ENCODE assay signal across 1 cellular context in the genomic region with DNA sequence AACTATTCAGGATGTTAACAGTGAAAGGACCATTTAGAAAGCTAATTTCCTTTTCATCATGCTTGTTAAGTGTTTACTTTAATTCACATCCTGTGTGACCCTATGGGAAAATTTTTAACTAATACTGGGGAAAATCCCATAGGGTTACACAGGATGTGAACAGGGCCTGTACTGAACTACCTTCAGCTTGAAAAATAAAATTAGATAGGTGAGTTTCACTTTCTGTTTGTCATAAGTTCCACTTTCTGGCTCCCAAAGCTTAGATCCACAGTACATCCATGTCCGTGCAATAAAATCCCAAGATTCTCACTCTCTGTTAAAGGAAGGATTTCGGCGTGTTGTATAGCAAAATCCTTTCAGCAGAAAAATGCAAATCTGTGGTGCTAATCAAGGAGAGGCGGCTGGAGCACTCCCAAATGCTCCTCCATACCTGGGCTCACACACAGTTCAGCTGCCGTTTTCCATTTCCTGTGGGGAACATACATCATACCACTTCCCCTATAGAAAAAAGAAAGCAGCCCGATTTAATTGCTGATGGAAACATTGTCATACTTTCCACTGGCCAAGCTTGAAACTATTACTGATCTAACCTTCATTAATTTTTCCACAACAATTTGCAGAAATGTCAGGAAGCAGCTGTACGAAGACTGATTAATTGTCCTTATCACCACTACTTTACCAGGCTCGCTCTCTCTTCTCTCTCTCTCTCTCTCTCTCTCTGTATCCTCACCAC.
A peak's percentile ranks its signal among the peaks of the same experiment; 100 is the strongest.
TF ChIP-seq lines count a peak whose summit lies in the region.

No MANE protein-coding gene starts in this region.

TF ChIP-seq in GM12878, 131 proteins besides CTCF, POLR2A, EP300 and RAD21 (continued from another document and continues in another):
- TF ChIP-seq LARP7 (IDR thresholded peaks at IDR 0.05) = no peak
- TF ChIP-seq, protein P1, sequence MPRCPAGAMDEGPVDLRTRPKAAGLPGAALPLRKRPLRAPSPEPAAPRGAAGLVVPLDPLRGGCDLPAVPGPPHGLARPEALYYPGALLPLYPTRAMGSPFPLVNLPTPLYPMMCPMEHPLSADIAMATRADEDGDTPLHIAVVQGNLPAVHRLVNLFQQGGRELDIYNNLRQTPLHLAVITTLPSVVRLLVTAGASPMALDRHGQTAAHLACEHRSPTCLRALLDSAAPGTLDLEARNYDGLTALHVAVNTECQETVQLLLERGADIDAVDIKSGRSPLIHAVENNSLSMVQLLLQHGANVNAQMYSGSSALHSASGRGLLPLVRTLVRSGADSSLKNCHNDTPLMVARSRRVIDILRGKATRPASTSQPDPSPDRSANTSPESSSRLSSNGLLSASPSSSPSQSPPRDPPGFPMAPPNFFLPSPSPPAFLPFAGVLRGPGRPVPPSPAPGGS (IDR thresholded peaks at IDR 0.05; ENCODE audit: borderline replicate concordance, insufficient read depth, low read depth, low read length, poor library complexity, severe bottlenecking) = peak; percentile 98
- TF ChIP-seq NBN (IDR thresholded peaks at IDR 0.05) = peak; percentile 87; the same call in 1 of the 2 replicates
- TF ChIP-seq NR2F1 (conservative IDR thresholded peaks at IDR 0.05) = peak; percentile 51
- peak; percentile 92 for TF ChIP-seq MEF2B (IDR thresholded peaks at IDR 0.05; ENCODE audit: partially characterized antibody, poor library complexity, severe bottlenecking)
- peak; percentile 47; the same call in 1 of the 2 replicates for TF ChIP-seq BACH1 (IDR thresholded peaks at IDR 0.05; ENCODE audit: borderline replicate concordance)
- no peak for TF ChIP-seq PAX5 (IDR thresholded peaks at IDR 0.05; ENCODE audit: borderline replicate concordance, low read depth, low read length)
- no peak for TF ChIP-seq NFYA (IDR thresholded peaks at IDR 0.05; ENCODE audit: borderline replicate concordance, low read depth, low read length)
- TF ChIP-seq FOS (IDR thresholded peaks at IDR 0.05; ENCODE audit: borderline replicate concordance, extremely low read depth, insufficient read length) = no peak
- peak; percentile 99 for TF ChIP-seq IKZF1 (conservative IDR thresholded peaks at IDR 0.05)
- TF ChIP-seq HDAC2 (IDR thresholded peaks at IDR 0.05) = no peak
- TF ChIP-seq ZBTB40 (IDR thresholded peaks at IDR 0.05; ENCODE audit: borderline replicate concordance) = peak; percentile 62; the same call in 1 of the 2 replicates
- TF ChIP-seq RB1 (IDR thresholded peaks at IDR 0.05; ENCODE audit: borderline replicate concordance) = no peak
- no peak for TF ChIP-seq POU2F2 (IDR thresholded peaks at IDR 0.05; ENCODE audit: borderline replicate concordance, low read depth, low read length)
- peak; percentile 97 for TF ChIP-seq FOXM1 (IDR thresholded peaks at IDR 0.05; ENCODE audit: low read depth, low read length)
- peak; percentile 83 for TF ChIP-seq RUNX3 (IDR thresholded peaks at IDR 0.05; ENCODE audit: low read length)
- TF ChIP-seq ZBED1 (IDR thresholded peaks at IDR 0.05; ENCODE audit: borderline replicate concordance) = peak; percentile 77
- TF ChIP-seq YY1 (IDR thresholded peaks at IDR 0.05; ENCODE audit: low read depth, low read length) = 0 out of 2 replicates have a peak, but pooled peaks have one; percentile 26
- no peak for TF ChIP-seq CBX3 (IDR thresholded peaks at IDR 0.05; ENCODE audit: borderline replicate concordance, low read depth)
- TF ChIP-seq RELB (IDR thresholded peaks at IDR 0.05; ENCODE audit: low read depth) = peak; percentile 98
- TF ChIP-seq SMC3 (IDR thresholded peaks at IDR 0.05; ENCODE audit: borderline replicate concordance, low read length) = peak; percentile 27; the same call in 1 of the 2 replicates
- TF ChIP-seq EGR1 (IDR thresholded peaks at IDR 0.05; ENCODE audit: borderline replicate concordance in 1 of 2, low read depth in 2 of 2, low read length in 2 of 2) = no peak
- peak; percentile 91 for TF ChIP-seq MTA3 (IDR thresholded peaks at IDR 0.05; ENCODE audit: borderline replicate concordance, low read length)
- TF ChIP-seq, protein P2, sequence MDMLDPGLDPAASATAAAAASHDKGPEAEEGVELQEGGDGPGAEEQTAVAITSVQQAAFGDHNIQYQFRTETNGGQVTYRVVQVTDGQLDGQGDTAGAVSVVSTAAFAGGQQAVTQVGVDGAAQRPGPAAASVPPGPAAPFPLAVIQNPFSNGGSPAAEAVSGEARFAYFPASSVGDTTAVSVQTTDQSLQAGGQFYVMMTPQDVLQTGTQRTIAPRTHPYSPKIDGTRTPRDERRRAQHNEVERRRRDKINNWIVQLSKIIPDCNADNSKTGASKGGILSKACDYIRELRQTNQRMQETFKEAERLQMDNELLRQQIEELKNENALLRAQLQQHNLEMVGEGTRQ (IDR thresholded peaks at IDR 0.05; ENCODE audit: borderline replicate concordance, low read depth, low read length) = no peak
- no peak for TF ChIP-seq ZBTB33 (IDR thresholded peaks at IDR 0.05)
- TF ChIP-seq TARDBP (IDR thresholded peaks at IDR 0.05; ENCODE audit: borderline replicate concordance) = no peak
- no peak for TF ChIP-seq FOXK2 (IDR thresholded peaks at IDR 0.05)
- TF ChIP-seq PAX8 (IDR thresholded peaks at IDR 0.05) = no peak
- TF ChIP-seq, protein P3, sequence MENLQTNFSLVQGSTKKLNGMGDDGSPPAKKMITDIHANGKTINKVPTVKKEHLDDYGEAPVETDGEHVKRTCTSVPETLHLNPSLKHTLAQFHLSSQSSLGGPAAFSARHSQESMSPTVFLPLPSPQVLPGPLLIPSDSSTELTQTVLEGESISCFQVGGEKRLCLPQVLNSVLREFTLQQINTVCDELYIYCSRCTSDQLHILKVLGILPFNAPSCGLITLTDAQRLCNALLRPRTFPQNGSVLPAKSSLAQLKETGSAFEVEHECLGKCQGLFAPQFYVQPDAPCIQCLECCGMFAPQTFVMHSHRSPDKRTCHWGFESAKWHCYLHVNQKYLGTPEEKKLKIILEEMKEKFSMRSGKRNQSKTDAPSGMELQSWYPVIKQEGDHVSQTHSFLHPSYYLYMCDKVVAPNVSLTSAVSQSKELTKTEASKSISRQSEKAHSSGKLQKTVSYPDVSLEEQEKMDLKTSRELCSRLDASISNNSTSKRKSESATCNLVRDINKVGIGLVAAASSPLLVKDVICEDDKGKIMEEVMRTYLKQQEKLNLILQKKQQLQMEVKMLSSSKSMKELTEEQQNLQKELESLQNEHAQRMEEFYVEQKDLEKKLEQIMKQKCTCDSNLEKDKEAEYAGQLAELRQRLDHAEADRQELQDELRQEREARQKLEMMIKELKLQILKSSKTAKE (IDR thresholded peaks at IDR 0.05; ENCODE audit: low read depth, poor library complexity, severe bottlenecking) = peak; percentile 77
- TF ChIP-seq SRF (IDR thresholded peaks at IDR 0.05; ENCODE audit: low read depth in 2 of 2, low read length in 2 of 2) = no peak
- TF ChIP-seq KLF5 (IDR thresholded peaks at IDR 0.05; ENCODE audit: partially characterized antibody) = no peak
- TF ChIP-seq ZNF207 (IDR thresholded peaks at IDR 0.05; ENCODE audit: borderline replicate concordance) = no peak; the same call in 1 of the 2 replicates
- TF ChIP-seq SREBF2 (IDR thresholded peaks at IDR 0.05; ENCODE audit: low read length) = no peak
- peak; percentile 62 for TF ChIP-seq BCL11A (IDR thresholded peaks at IDR 0.05; ENCODE audit: low read depth, low read length)
- no peak for TF ChIP-seq SUPT20H (IDR thresholded peaks at IDR 0.05; ENCODE audit: borderline replicate concordance, control insufficient read depth, low read depth, low read length)
- TF ChIP-seq IRF4 (IDR thresholded peaks at IDR 0.05; ENCODE audit: low read depth, low read length) = peak; percentile 79
- TF ChIP-seq SPI1 (IDR thresholded peaks at IDR 0.05; ENCODE audit: borderline replicate concordance, insufficient read depth, low read depth, low read length) = peak; percentile 86
- TF ChIP-seq E2F4 (IDR thresholded peaks at IDR 0.05; ENCODE audit: low read depth, low read length) = no peak
- TF ChIP-seq STAT3 (IDR thresholded peaks at IDR 0.05; ENCODE audit: low read depth, low read length) = 0 out of 2 replicates have a peak, but pooled peaks have one; percentile 26
- TF ChIP-seq MAX (IDR thresholded peaks at IDR 0.05; ENCODE audit: low read depth, low read length) = no peak
- no peak for TF ChIP-seq KDM1A (IDR thresholded peaks at IDR 0.05; ENCODE audit: borderline replicate concordance)
- no peak for TF ChIP-seq KAT2A (conservative IDR thresholded peaks at IDR 0.05; ENCODE audit: control insufficient read depth, low read depth, low read length)
- TF ChIP-seq GABPA (IDR thresholded peaks at IDR 0.05; ENCODE audit: low read depth) = peak; percentile 49; the same call in 1 of the 2 replicates
- peak; percentile 92 for TF ChIP-seq DPF2 (IDR thresholded peaks at IDR 0.05)
- no peak for TF ChIP-seq TAF1 (IDR thresholded peaks at IDR 0.05; ENCODE audit: borderline replicate concordance, low read depth, low read length)
- no peak for TF ChIP-seq BCLAF1 (IDR thresholded peaks at IDR 0.05)
